17 cellular contexts compared by ENCODE assay signal in the genomic region with DNA sequence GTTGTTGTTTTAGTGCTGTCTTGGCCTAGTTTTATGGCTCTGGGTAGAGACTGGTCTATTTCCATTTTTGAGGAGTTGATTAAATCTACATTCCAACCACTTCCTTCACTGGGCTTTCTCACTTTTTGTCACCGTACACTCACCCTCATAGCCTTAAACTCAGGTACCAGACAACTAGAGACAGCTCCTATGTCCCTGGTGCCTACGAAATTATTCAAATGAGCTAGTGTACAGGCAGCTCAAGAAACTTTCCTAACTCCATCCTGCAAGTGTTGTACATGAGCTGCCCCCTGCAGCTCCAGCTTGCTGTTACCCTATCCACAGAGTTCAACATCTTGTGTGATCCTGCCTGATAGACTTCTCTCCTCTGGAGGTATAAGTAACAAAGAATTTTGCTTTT.
"Had no signal": no experiment of that assay in that cellular context is flagged by ENCODE, and none has a peak within 500 bp of the region (broad histone marks: within the 10 kb centered on the region; RNA-seq: fewer than 3 reads in every experiment).

No MANE protein-coding gene starts in this region.

- H3K27ac Mint-ChIP-seq: activated CD8-positive, alpha-beta T cell treated with anti-CD3 and anti-CD28 coated beads for 36 hours; activated T-cell treated with anti-CD3 and anti-CD28 coated beads, Interleukin-2, amount 50 U/mL, for 72 hours; immature natural killer cell; neural progenitor cell had no signal

- H3K9me3 ChIP-seq: ascending aorta, esophagus muscularis mucosa, thoracic aorta had no signal

- H3K36me3 ChIP-seq: ascending aorta, esophagus muscularis mucosa, neural progenitor cell, stomach, thoracic aorta, WERI-Rb-1 had no signal

- H3K9ac ChIP-seq: neural progenitor cell, parathyroid adenoma had no signal

- H3K79me2 ChIP-seq: parathyroid adenoma had no signal

- H3K4me1 ChIP-seq: ascending aorta, esophagus muscularis mucosa, neural progenitor cell, parathyroid adenoma, stomach had no signal

- H3K27me3 Mint-ChIP-seq: activated CD8-positive, alpha-beta T cell treated with anti-CD3 and anti-CD28 coated beads for 36 hours had no signal

- H2AFZ ChIP-seq: neural progenitor cell, parathyroid adenoma had no signal

- H3K4me2 ChIP-seq: neural progenitor cell had no signal

- H3K4me3 ChIP-seq: ascending aorta, dorsolateral prefrontal cortex, esophagus muscularis mucosa, neural progenitor cell, skin epidermis, stomach, thoracic aorta had no signal

- H3K4me1 Mint-ChIP-seq: immature natural killer cell had no signal

- DNase-seq: activated CD4-positive, alpha-beta T cell treated with anti-CD3 and anti-CD28 coated beads for 4 hours; activated CD8-positive, alpha-beta memory T cell treated with anti-CD3 and anti-CD28 coated beads, Interleukin-2, amount 50 U/mL, for 4 hours; activated CD8-positive, alpha-beta T cell treated with anti-CD3 and anti-CD28 coated beads for 36 hours; activated T-cell treated with anti-CD3 and anti-CD28 coated beads, Interleukin-2, amount 50 U/mL, for 72 hours; dorsolateral prefrontal cortex; immature natural killer cell; retina; stimulated activated CD4-positive, alpha-beta T cell treated with anti-CD3 and anti-CD28 coated beads, Interleukin-4, amount 100 ng/mL, for 4 hours; stomach; T1000; WERI-Rb-1 had no signal

- H3K4me3 Mint-ChIP-seq: activated CD8-positive, alpha-beta T cell treated with anti-CD3 and anti-CD28 coated beads for 36 hours; activated T-cell treated with anti-CD3 and anti-CD28 coated beads, Interleukin-2, amount 50 U/mL, for 72 hours; immature natural killer cell; neural progenitor cell had no signal

- H3K27me3 ChIP-seq: ascending aorta, dorsolateral prefrontal cortex, esophagus muscularis mucosa, neural progenitor cell, stomach had no signal

- H3K36me3 Mint-ChIP-seq: immature natural killer cell, neural progenitor cell had no signal
